Comparison of ENCODE assay signal across 8 cellular contexts in genomic region chr3:123258811-123259420, GRCh38. TPM values are rescaled to one million over a fixed set of nuclear protein-coding genes. Genes with fewer than 3 reads are reported as not detected.
DNase-seq lines count a peak whose midpoint lies in the region; ATAC-seq, FAIRE-seq and TF ChIP-seq lines count a peak whose summit lies in the region.

No MANE protein-coding gene starts in this region.

- no TSS peak for BruUV-seq in PC-9 (replicated peaks; lab: Mats Ljungman, UMichigan)
- BruUV-seq in endothelial cell of umbilical vein (replicated peaks; lab: Mats Ljungman, UMichigan): no TSS peak

- H3K36me3 ChIP-seq in PC-9 (ENCODE audit: low read depth): no peaks in the 10 kb centered on the region
- H3K36me3 ChIP-seq in endothelial cell of umbilical vein (ENCODE audit: control insufficient read depth in 2 of 2, extremely low read depth in 1 of 2, insufficient read depth in 2 of 2, low read length in 2 of 2): no peaks in the 10 kb centered on the region
- H3K36me3 ChIP-seq in neural cell (ENCODE audit: insufficient read depth, low read length): no peaks in the 10 kb centered on the region

- H3K9ac ChIP-seq in endothelial cell of umbilical vein (replicated peaks; ENCODE audit: extremely low read depth, insufficient read depth, low read length) (no peak overlapping the region), neural cell (ENCODE audit: low read length) (no peak overlapping the region)

- no peaks in the 10 kb centered on the region for H3K4me1 ChIP-seq in PC-9 (replicated peaks; ENCODE audit: insufficient read depth)
- no peaks in the 10 kb centered on the region for H3K4me1 ChIP-seq in endothelial cell of umbilical vein (ENCODE audit: control insufficient read depth, extremely low read depth, insufficient read depth, low read length)

- no peak for TF ChIP-seq POLR2A in endothelial cell of umbilical vein (IDR thresholded peaks at IDR 0.05; ENCODE audit: low read depth, low read length)

- no peak for TF ChIP-seq EP300 in neural cell (conservative IDR thresholded peaks at IDR 0.05; ENCODE audit: poor library complexity, severe bottlenecking)

- H3K4me2 ChIP-seq in PC-9 (no peak overlapping the region), endothelial cell of umbilical vein (ENCODE audit: insufficient read depth, low read length) (no peak overlapping the region), neural cell (ENCODE audit: low read length) (no peak overlapping the region)

- no peaks in the 10 kb centered on the region for H3K9me1 ChIP-seq in endothelial cell of umbilical vein (replicated peaks; ENCODE audit: control insufficient read depth, extremely low read depth, insufficient read depth, low read length)

- H2AFZ ChIP-seq in PC-9 (no peak overlapping the region), endothelial cell of umbilical vein (ENCODE audit: low read depth, low read length) (no peak overlapping the region), neural cell (ENCODE audit: low read depth, low read length) (no peak overlapping the region)

- dilution Hi-C loops in endothelial cell of umbilical vein (cut with MboI; ENCODE audit: extremely low pct_ligation_motif_present, low sequenced_read_pairs): no loop called here

- H4K20me1 ChIP-seq in PC-9 (ENCODE audit: insufficient read depth): 0 out of 2 replicates have a peak, but pooled peaks cover 4% of the 10 kb centered on the region
- H4K20me1 ChIP-seq in endothelial cell of umbilical vein (replicated peaks; ENCODE audit: control insufficient read depth, extremely low read depth, insufficient read depth, low read length): no peaks in the 10 kb centered on the region
- H4K20me1 ChIP-seq in neural cell (ENCODE audit: insufficient read depth): no peaks in the 10 kb centered on the region

- no peaks in the 10 kb centered on the region for H3K27me3 ChIP-seq in PC-9 (ENCODE audit: insufficient read depth, low read depth)
- no peaks in the 10 kb centered on the region for H3K27me3 ChIP-seq in endothelial cell of umbilical vein (ENCODE audit: control insufficient read depth in 2 of 2, insufficient read depth in 2 of 2, low read length in 2 of 2)
- H3K27me3 ChIP-seq in neural cell (ENCODE audit: insufficient read depth, low read depth, low read length): no peaks in the 10 kb centered on the region

- TF ChIP-seq CTCF in PC-9 (conservative IDR thresholded peaks at IDR 0.05) (peak; percentile 77), endothelial cell of umbilical vein (IDR thresholded peaks at IDR 0.05; ENCODE audit: extremely low read depth in 1 of 2, insufficient read depth in 1 of 2, low read depth in 1 of 2, low read length in 2 of 2) (peak; percentile 41 to 55), neural cell (IDR thresholded peaks at IDR 0.05; ENCODE audit: poor library complexity, severe bottlenecking) (peak; percentile 86)

- TF ChIP-seq RAD21 in neural cell (conservative IDR thresholded peaks at IDR 0.05): peak; percentile 84

- peaks cover 3% of the 10 kb centered on the region; the same call in 1 of the 2 replicates for H3F3A ChIP-seq in PC-9 (ENCODE audit: insufficient read depth, low read depth)
- no peaks in the 10 kb centered on the region for H3F3A ChIP-seq in neural cell (ENCODE audit: insufficient read depth, low read length, poor library complexity, severe bottlenecking)

- H3K27ac ChIP-seq in PC-9 (no peak overlapping the region), endothelial cell of umbilical vein (ENCODE audit: insufficient read depth, low read depth, low read length) (no peak overlapping the region), neural cell (ENCODE audit: low read length) (no peak overlapping the region)

- H3K79me2 ChIP-seq in PC-9 (ENCODE audit: low read depth) (no peaks in the 10 kb centered on the region), endothelial cell of umbilical vein (ENCODE audit: control insufficient read depth, insufficient read depth, low read length) (no peaks in the 10 kb centered on the region), neural cell (replicated peaks; ENCODE audit: insufficient read depth, low read length) (no peaks in the 10 kb centered on the region)

- POLR2A ChIA-PET in PC-9 (lab: Charles Lee; ENCODE audit: unreplicated experiment) (no interaction called here), endothelial cell of umbilical vein (lab: Charles Lee) (no interaction called here)

- H3K4me3 ChIP-seq in PC-9 (no peak overlapping the region), endothelial cell of umbilical vein (replicated peaks in 1 of 3; ENCODE audit: insufficient read depth in 1 of 3, low read depth in 1 of 3, low read length in 3 of 3) (no peak overlapping the region), neural cell (ENCODE audit: low read length) (no peak overlapping the region)

- FAIRE-seq in endothelial cell of umbilical vein (lab: Jason Lieb, UNC): peak; percentile 60

- ATAC-seq in HG03457 (IDR thresholded peaks at IDR 0.05; ENCODE audit: unreplicated experiment) (no peak), HG02623 (IDR thresholded peaks at IDR 0.05; ENCODE audit: unreplicated experiment) (no peak)

- CTCF ChIA-PET in PC-9 (lab: Charles Lee) (interaction anchor here (0.6 kb wide), 2 partner anchors 315 to 470 kb away, joined by 3 to 9 read pairs; no protein-coding TSS in a partner anchor), endothelial cell of umbilical vein (lab: Charles Lee) (interaction anchor here (0.8 to 1.6 kb wide), 13 partner anchors 10 to 866 kb away, joined by 3 to 9 read pairs (median 5); partner anchors contain the start of gene SEMA5B)

- intact Hi-C loops in PC-9 (cut with micrococcal nuclease; ENCODE audit: unreplicated experiment): loop anchor here (2.0 to 5.0 kb wide), 6 partner anchors 232 to 1002 kb away; partner anchors contain the start of genes PARP14 and SEMA5B
- intact Hi-C loops in endothelial cell of umbilical vein (cut with micrococcal nuclease): loop anchor here (1.0 to 10.0 kb wide), 7 partner anchors 212 to 1714 kb away; partner anchors contain the start of gene POLQ

- H3K9me3 ChIP-seq in PC-9 (ENCODE audit: insufficient read depth, low read depth) (no peaks in the 10 kb centered on the region), endothelial cell of umbilical vein (replicated peaks; ENCODE audit: control insufficient read depth, insufficient read depth, low read length) (no peaks in the 10 kb centered on the region), neural cell (ENCODE audit: low read length) (no peaks in the 10 kb centered on the region)

- peak; percentile 83 for DNase-seq in DMS 273 (lab: John Stamatoyannopoulos, UW; ENCODE audit: unreplicated experiment)
- DNase-seq in HT1080 (ENCODE audit: low read depth): peak; percentile 73
- DNase-seq in PC-9: peak in 1 of 2 experiments; percentile 57
- DNase-seq in endothelial cell of umbilical vein (ENCODE audit: low read depth, low spot score): peak; percentile 75
- no peak for DNase-seq in nucleus accumbens (lab: John Stamatoyannopoulos, UW)

- no peaks in the 10 kb centered on the region for H3K9me2 ChIP-seq in PC-9 (ENCODE audit: insufficient read depth)
- no peaks in the 10 kb centered on the region for H3K9me2 ChIP-seq in neural cell (ENCODE audit: insufficient read depth, low read length)

TF ChIP-seq in endothelial cell of umbilical vein, 7 proteins besides CTCF, POLR2A, EP300 and RAD21:
- TF ChIP-seq GATA2 (IDR thresholded peaks at IDR 0.05; ENCODE audit: insufficient read depth, insufficient read length, low read depth, low read length) (no peak), POLR2AphosphoS5 (IDR thresholded peaks at IDR 0.05; ENCODE audit: insufficient read depth, low read depth, low read length) (no peak), MYC (IDR thresholded peaks at IDR 0.05; ENCODE audit: low read depth, low read length) (no peak), EZH2 (IDR thresholded peaks at IDR 0.05; ENCODE audit: borderline replicate concordance, low read depth, low read length, severe bottlenecking) (no peak), FOS (IDR thresholded peaks at IDR 0.05; ENCODE audit: borderline replicate concordance, insufficient read depth, low read length) (no peak)

TF ChIP-seq in neural cell, 6 proteins besides CTCF, POLR2A, EP300 and RAD21 (continues in another document):
- no peak for TF ChIP-seq REST (IDR thresholded peaks at IDR 0.05; ENCODE audit: borderline replicate concordance)

RNA-seq across cellular contexts. Expression of gene SEC22A, which starts 57.2 kb away (rescaled TPM):
- total RNA-seq in HT1080 (2014; rRNA removed; shearing (Covaris generic)): 26.9 and 40.3 TPM in 2 replicates
- polyA plus RNA-seq in HT1080 (2015; cell fraction: cytosol; rRNA removed): 23.8 and 26.6 TPM in 2 replicates
- polyA plus RNA-seq in HT1080 (2015; cell fraction: nucleus; rRNA removed): 26.3 and 31.2 TPM in 2 replicates
- total RNA-seq in PC-9 (2021) (13.2 and 20.2 TPM in 2 replicates), endothelial cell of umbilical vein (20.1 and 20.9 TPM in 2 replicates)
- polyA plus RNA-seq in endothelial cell of umbilical vein (25.1 and 26.8 TPM in 2 replicates), neural cell (32.7 and 44.0 TPM in 2 replicates)
- polyA plus RNA-seq in endothelial cell of umbilical vein (2011; cell fraction: cytosol; rRNA removed): 19.1 and 21.0 TPM in 2 replicates
- polyA plus RNA-seq in endothelial cell of umbilical vein (2011; cell fraction: nucleus; rRNA removed): 17.7 and 20.2 TPM in 2 replicates
- polyA plus RNA-seq in endothelial cell of umbilical vein (2012): 15.2 and 25.2 TPM in 2 replicates
- polyA minus RNA-seq in endothelial cell of umbilical vein (24.2 and 30.1 TPM in 2 replicates), neural cell (56.5 and 59.9 TPM in 2 replicates)
- 7.3 TPM for polyA minus RNA-seq in endothelial cell of umbilical vein (2011; cell fraction: cytosol; rRNA and poly(A)+ RNA removed)
- polyA minus RNA-seq in endothelial cell of umbilical vein (2011; cell fraction: nucleus; rRNA and poly(A)+ RNA removed): 11.9 and 24.2 TPM in 2 replicates

Comparison
In these comparisons a context has a peak if more than half of its experiments do, and no peak if none do; other contexts are left out.
1. DNase-seq: peak in DMS 273 (single experiment), HT1080 (single experiment) and endothelial cell of umbilical vein (single experiment); none in nucleus accumbens (0 of 56).
2. Peak in every context shown above with its lines, with median percentiles within 50 percentile points of each other: CTCF ChIP-seq.